ENCODE assay signal across 8 cellular contexts in the genomic region with DNA sequence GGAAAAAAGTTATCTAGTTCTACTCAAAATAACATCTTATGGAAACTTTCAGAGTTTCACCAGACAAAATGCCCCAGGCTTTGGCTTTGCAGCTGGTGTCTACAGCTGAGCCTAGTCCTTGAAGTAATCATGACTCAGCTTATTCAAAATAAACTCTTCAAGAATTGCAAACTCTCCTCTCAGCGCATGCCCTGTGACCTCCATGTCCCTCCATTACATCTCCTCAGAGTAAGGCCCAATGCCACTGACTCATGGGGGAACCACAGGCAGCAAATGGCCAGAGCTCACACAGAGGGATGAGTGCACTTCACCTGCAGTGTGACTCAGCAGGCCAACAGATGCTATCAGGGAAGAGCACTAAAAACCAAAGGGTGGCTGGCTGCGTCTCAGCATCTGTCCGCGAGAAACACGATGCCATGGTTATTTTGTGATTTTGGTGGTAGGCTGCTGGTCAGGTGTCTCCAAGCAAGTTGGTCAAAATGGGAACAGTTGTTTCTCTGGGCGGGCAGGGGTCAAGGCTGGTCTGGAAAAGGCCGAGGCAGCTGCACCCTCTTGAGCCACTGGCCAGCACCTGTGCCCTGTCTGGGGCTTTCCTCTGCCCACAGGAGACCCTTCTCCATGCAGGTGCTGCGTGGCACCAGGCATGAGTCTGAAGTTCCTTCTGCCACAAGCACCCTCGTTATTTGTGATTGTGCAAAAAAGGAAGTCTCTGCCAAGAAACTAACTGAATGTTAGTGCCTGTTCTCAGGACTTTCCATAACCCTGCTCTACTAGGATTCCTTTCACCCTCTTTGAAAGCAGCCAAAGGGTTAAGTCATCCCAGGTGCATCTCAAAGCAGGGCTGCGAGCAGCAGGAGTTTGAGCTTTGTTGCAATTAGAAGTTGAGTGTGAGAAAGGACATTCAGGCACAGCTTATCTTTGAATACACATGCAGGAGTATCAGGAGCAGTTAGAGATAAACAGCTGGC.
DNase-seq lines count a peak whose midpoint lies in the region; ATAC-seq and TF ChIP-seq lines count a peak whose summit lies in the region.
"Not testable (repeated sequence)": the region's sequence is repeated elsewhere in the genome, so short reads cannot be mapped to it uniquely, and the experiment has no call there.

No MANE protein-coding gene starts in this region.

- H3K4me3 Mint-ChIP-seq in GM23338; T-helper 1 cell treated with Interleukin-12 subunit alpha and Interleukin-12 subunit beta and Interleukin-4 antibody, amounts not matched to agents 30 μg/mL and 1 μg/mL, for 36 hours: not testable (repeated sequence)

- in situ Hi-C loops in ACHN (cut with HindIII; ENCODE audit: low pct_ligation_motif_present, low pct_unique_long_range_greater_than_20kb, low sequenced_read_pairs) = not testable (repeated sequence)

- H3K36me3 Mint-ChIP-seq in GM23338 (ENCODE audit: low read depth); T-helper 1 cell treated with Interleukin-12 subunit alpha and Interleukin-12 subunit beta and Interleukin-4 antibody, amounts not matched to agents 30 μg/mL and 1 μg/mL, for 36 hours (ENCODE audit: low read depth): not testable (repeated sequence)

- H3K9me3 ChIP-seq in KOPT-K1 (ENCODE audit: insufficient read depth, low read length, poor library complexity, severe bottlenecking); hepatocyte (ENCODE audit: low read depth): not testable (repeated sequence)

- not testable (repeated sequence) for H3K4me1 Mint-ChIP-seq in GM23338
- H3K4me1 Mint-ChIP-seq in T-helper 1 cell treated with Interleukin-12 subunit alpha and Interleukin-12 subunit beta and Interleukin-4 antibody, amounts not matched to agents 30 μg/mL and 1 μg/mL, for 36 hours (ENCODE audit: low read depth) = peaks cover 10% of the 10 kb centered on the region

- H3K79me2 ChIP-seq in GM23338 (replicated peaks; ENCODE audit: insufficient read depth); hepatocyte: not testable (repeated sequence)

- H3K9me3 Mint-ChIP-seq in GM23338; T-helper 1 cell treated with Interleukin-12 subunit alpha and Interleukin-12 subunit beta and Interleukin-4 antibody, amounts not matched to agents 30 μg/mL and 1 μg/mL, for 36 hours: not testable (repeated sequence)

- not testable (repeated sequence) for H3K4me3 ChIP-seq in GM23338, hepatocyte

- H3F3A ChIP-seq in GM23338 (replicated peaks; ENCODE audit: low read depth) = not testable (repeated sequence)

- H3K9me2 ChIP-seq in GM23338 (ENCODE audit: insufficient read depth); hepatocyte (replicated peaks; ENCODE audit: insufficient read depth): not testable (repeated sequence)

- ATAC-seq in GM23338 = peak; percentile 81

- H3K27ac ChIP-seq in GM23338 (ENCODE audit: low read depth); hepatocyte: not testable (repeated sequence)
- H3K27ac ChIP-seq in KOPT-K1 (ENCODE audit: low read depth, low read length, poor library complexity, severe bottlenecking) = peak overlapping the region; percentile 22

- H3K27me3 Mint-ChIP-seq in GM23338 (ENCODE audit: insufficient read depth, low read depth, poor library complexity); T-helper 1 cell treated with Interleukin-12 subunit alpha and Interleukin-12 subunit beta and Interleukin-4 antibody, amounts not matched to agents 30 μg/mL and 1 μg/mL, for 36 hours (ENCODE audit: low read depth): not testable (repeated sequence)

- H3K27ac Mint-ChIP-seq in GM23338 = not testable (repeated sequence)
- peak overlapping the region; percentile 62 for H3K27ac Mint-ChIP-seq in T-helper 1 cell treated with Interleukin-12 subunit alpha and Interleukin-12 subunit beta and Interleukin-4 antibody, amounts not matched to agents 30 μg/mL and 1 μg/mL, for 36 hours

- peak; percentile 64 for DNase-seq in ACHN
- not testable (repeated sequence) for DNase-seq in GM23338 (ENCODE audit: low spot score)
- DNase-seq in activated effector memory CD4-positive, alpha-beta T cell treated with anti-CD3 and anti-CD28 coated beads, Interleukin-2, amount 50 U/mL, for 16 hours = peak; percentile 72
- peak; percentile 77 for DNase-seq in dermis blood vessel endothelial cell
- peak; percentile 53 for DNase-seq in hepatocyte (ENCODE audit: low spot score)
- peak; percentile 68 for DNase-seq in smooth muscle cell of the brain vasculature (ENCODE audit: low read depth, low spot score)

- not testable (repeated sequence) for TF ChIP-seq CTCF in GM23338 (conservative IDR thresholded peaks at IDR 0.05; ENCODE audit: low read depth in 2 of 2); hepatocyte (IDR thresholded peaks at IDR 0.05; ENCODE audit: poor library complexity)

- H2AFZ ChIP-seq in GM23338, hepatocyte: not testable (repeated sequence)

- H3K4me1 ChIP-seq in GM23338 (ENCODE audit: insufficient read depth); hepatocyte (ENCODE audit: insufficient read depth): not testable (repeated sequence)

- H3K4me2 ChIP-seq in GM23338, hepatocyte: not testable (repeated sequence)

- H3K27me3 ChIP-seq in GM23338 (ENCODE audit: insufficient read depth); hepatocyte: not testable (repeated sequence)

- H3K36me3 ChIP-seq in GM23338 (ENCODE audit: insufficient read depth); KOPT-K1 (ENCODE audit: insufficient read depth, low read length); hepatocyte (replicated peaks; ENCODE audit: insufficient read depth, low read depth): not testable (repeated sequence)

- not testable (repeated sequence) for H4K20me1 ChIP-seq in GM23338 (replicated peaks; ENCODE audit: insufficient read depth); hepatocyte (ENCODE audit: insufficient read depth, poor library complexity, severe bottlenecking)

- 70% methylated on average over 10 of the region's 10 CpGs for WGBS in hepatocyte (ENCODE audit: low lambda C conversion rate, missing lambda C conversion rate)
